25 cellular contexts compared by ENCODE assay signal in the genomic region with DNA sequence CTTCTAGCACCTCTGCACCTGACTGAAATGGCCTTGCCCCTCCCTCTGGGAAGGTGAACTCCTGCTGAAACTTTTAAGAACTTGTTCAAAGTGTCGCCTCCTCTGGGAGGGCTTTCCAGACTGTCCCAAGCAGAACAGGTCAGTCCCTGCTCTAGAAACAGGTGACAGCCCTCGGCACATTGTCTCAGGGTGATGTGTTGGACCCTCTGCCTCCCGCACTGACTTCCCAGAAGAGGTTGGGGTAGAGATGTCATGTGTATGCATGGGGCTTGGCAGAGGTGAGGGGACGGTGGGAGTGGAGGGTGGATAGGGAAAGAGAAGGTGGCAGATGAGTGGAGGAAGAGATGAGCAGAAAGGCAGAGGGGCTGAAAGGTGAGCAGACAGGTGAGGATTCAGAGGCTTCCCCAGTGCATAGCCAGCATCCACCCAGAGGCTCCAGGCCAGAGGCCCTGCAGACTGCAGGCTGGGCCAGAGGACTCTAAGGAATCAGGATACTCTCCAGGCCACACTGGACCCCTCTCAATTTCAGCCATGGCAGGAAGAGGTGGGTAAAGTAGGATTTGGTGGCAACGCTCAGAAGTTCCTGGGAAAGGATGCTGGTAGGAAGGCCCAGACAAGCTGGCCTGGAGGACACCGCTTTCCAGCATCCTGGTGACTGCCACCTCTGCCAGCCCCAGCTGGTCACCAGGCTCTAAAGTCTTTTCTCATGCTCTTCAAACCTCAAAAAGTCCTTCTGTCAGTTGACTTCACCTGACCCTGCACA. TPM values are rescaled to one million over a fixed set of nuclear protein-coding genes. Genes with fewer than 3 reads are reported as not detected.
DNase-seq lines count a peak whose midpoint lies in the region; ATAC-seq, FAIRE-seq and TF ChIP-seq lines count a peak whose summit lies in the region.
"Had no signal": no experiment of that assay in that cellular context is flagged by ENCODE, and none has a peak within 500 bp of the region (broad histone marks: within the 10 kb centered on the region; RNA-seq: fewer than 3 reads in every experiment).

No MANE protein-coding gene starts in this region.

- peak overlapping the region; percentile 8; the same call in 1 of the 2 replicates for H4K8ac ChIP-seq in H1 (ENCODE audit: extremely low read depth, insufficient read depth, low read length)

- TF ChIP-seq EP300 in H1 (IDR thresholded peaks at IDR 0.05; ENCODE audit: borderline replicate concordance in 1 of 2, low read depth in 2 of 2, low read length in 2 of 2): no peak
- TF ChIP-seq EP300 in sigmoid colon (IDR thresholded peaks at IDR 0.05): no peak

- H3K14ac ChIP-seq in H1 (ENCODE audit: insufficient read length): no peak overlapping the region

- no peak overlapping the region for H2BK5ac ChIP-seq in H1 (ENCODE audit: low read depth, low read length)

- ATAC-seq in GM18907 (IDR thresholded peaks at IDR 0.05; ENCODE audit: unreplicated experiment): no peak
- ATAC-seq: activated CD4-positive, alpha-beta T cell treated with anti-CD3 and anti-CD28 coated beads for 36 hours; HepG2; T-cell had no signal

- H4K5ac ChIP-seq in H1 (ENCODE audit: insufficient read length, low read depth, low read length): no peak overlapping the region

- TF ChIP-seq POLR2A in H1 (IDR thresholded peaks at IDR 0.05; ENCODE audit: control extremely low read depth in 1 of 2, low read depth in 2 of 2, low read length in 2 of 2) (no peak), sigmoid colon (IDR thresholded peaks at IDR 0.05) (no peak)

- no peak overlapping the region for H2AFZ ChIP-seq in H1 (ENCODE audit: low read length)

- peaks cover 2% of the 10 kb centered on the region for H3K27me3 Mint-ChIP-seq in activated T-helper 1 cell treated with anti-CD3 and anti-CD28 coated beads, Interleukin-12 subunit alpha, Interleukin-12 subunit beta, Interleukin-2, Interleukin-4 antibody, amounts not matched to agents 30 ng/mL and 10 ng/mL and 1 ng/mL, durations not matched to agents 14 hours and 24 hours and 36 hours (ENCODE audit: insufficient read depth)
- H3K27me3 Mint-ChIP-seq: activated CD4-positive, alpha-beta T cell treated with anti-CD3 and anti-CD28 coated beads for 36 hours; T-cell had no signal

- POLR2A ChIA-PET in H1 (lab: Charles Lee; ENCODE audit: partially characterized antibody): interaction anchor here (1.1 kb wide), 1 partner anchor 254 kb away, joined by 3 read pairs; no protein-coding TSS in a partner anchor

- H3K4me2 ChIP-seq in H1 (ENCODE audit: insufficient read depth in 1 of 2, low read depth in 2 of 2, low read length in 2 of 2): no peak overlapping the region

- 89% methylated on average over 6 of the region's 6 CpGs; no CpG with 5 or more reads in 1 of the 2 experiments for WGBS in H1 (ENCODE audit: extremely low coverage in 1 of 2, insufficient coverage in 1 of 2, insufficient read length in 1 of 2, insufficient replicate concordance in 2 of 2, low coverage in 1 of 2, low lambda C conversion rate in 2 of 2, missing lambda C conversion rate in 1 of 2), 2 experiments
- 93 to 95% methylated on average over 6 of the region's 6 CpGs for WGBS in sigmoid colon, 2 donors

- no peak overlapping the region for H3K9ac ChIP-seq in H1 (replicated peaks in 1 of 4; ENCODE audit: extremely low read depth in 1 of 4, low read depth in 3 of 4, low read length in 3 of 4)

- 0 out of 2 replicates have a peak overlapping the region, but pooled peaks have one; percentile 50 for H2BK12ac ChIP-seq in H1 (ENCODE audit: low read depth, low read length)

- no peak overlapping the region for H2BK20ac ChIP-seq in H1 (ENCODE audit: low read length)

- H3K23me2 ChIP-seq in H1 (ENCODE audit: low read depth, low read length): peaks cover 6% of the 10 kb centered on the region; the same call in 1 of the 2 replicates

- no peaks in the 10 kb centered on the region for H3K9me3 ChIP-seq in H1 (ENCODE audit: insufficient read depth in 2 of 2, low read depth in 1 of 2, low read length in 1 of 2)
- no peaks in the 10 kb centered on the region for H3K9me3 ChIP-seq in sigmoid colon
- H3K9me3 ChIP-seq: lower lobe of right lung, tibial nerve had no signal

- no peak overlapping the region for H3K23ac ChIP-seq in H1 (ENCODE audit: insufficient read length)

- peaks cover 0 to 4% (median 3%) of the 10 kb centered on the region in 4 experiments; a peak in 5 of 7 replicates for H3K27me3 ChIP-seq in H1 (replicated peaks in 1 of 4; ENCODE audit: control insufficient read depth in 3 of 4, extremely low read depth in 1 of 4, insufficient read depth in 3 of 4, low read length in 3 of 4)
- H3K27me3 ChIP-seq in sigmoid colon: no peaks in the 10 kb centered on the region
- H3K27me3 ChIP-seq: tibial nerve had no signal

- H4K20me1 ChIP-seq in H1 (replicated peaks in 1 of 2; ENCODE audit: control insufficient read depth in 1 of 2, insufficient read depth in 2 of 2, low read length in 2 of 2): peaks cover 0 to 8% of the 10 kb centered on the region in 2 experiments

- TF ChIP-seq RAD21 in H1 (IDR thresholded peaks at IDR 0.05 in 1 of 2, conservative IDR thresholded peaks at IDR 0.05 in 1 of 2; ENCODE audit: low read depth in 2 of 2, low read length in 2 of 2): no peak

- intact Hi-C loops in sigmoid colon (cut with DNase I): no loop called here
- intact Hi-C loops in activated T-helper 1 cell treated with anti-CD3 and anti-CD28 coated beads, Interleukin-12 subunit alpha, Interleukin-12 subunit beta, Interleukin-2, Interleukin-4 antibody, amounts not matched to agents 30 ng/mL and 10 ng/mL and 1 ng/mL, durations not matched to agents 14 hours and 24 hours and 36 hours (cut with micrococcal nuclease): no loop called here

- TF ChIP-seq CTCF in H1 (IDR thresholded peaks at IDR 0.05; ENCODE audit: control extremely low read depth in 1 of 3, insufficient read depth in 1 of 3, low read depth in 1 of 3, low read length in 3 of 3): no peak
- no peak for TF ChIP-seq CTCF in sigmoid colon (IDR thresholded peaks at IDR 0.05)

- no peak overlapping the region for H3K56ac ChIP-seq in H1 (replicated peaks; ENCODE audit: insufficient read length, low read depth, low read length)

- H3K79me1 ChIP-seq in H1 (ENCODE audit: low read depth, low read length): no peaks in the 10 kb centered on the region

- H4K91ac ChIP-seq in H1 (replicated peaks; ENCODE audit: insufficient read length, low read length): no peak overlapping the region

- peak; percentile 7 for DNase-seq in activated CD4-positive, alpha-beta T cell treated with anti-CD3 and anti-CD28 coated beads for 1 hour
- DNase-seq in activated CD4-positive, alpha-beta T cell treated with anti-CD3 and anti-CD28 coated beads for 48 hours: no peak
- peak; percentile 2 for DNase-seq in D341Med (ENCODE audit: low spot score)
- DNase-seq in H1 (ENCODE audit: low read depth in 1 of 2, low spot score in 2 of 2): peak in 1 of 2 experiments; percentile 40
- DNase-seq in sigmoid colon: peak; percentile 50
- DNase-seq in RKO (ENCODE audit: low spot score): no peak
- DNase-seq in activated T-helper 1 cell treated with anti-CD3 and anti-CD28 coated beads, Interleukin-12 subunit alpha, Interleukin-12 subunit beta, Interleukin-2, Interleukin-4 antibody, amounts not matched to agents 30 ng/mL and 10 ng/mL and 1 ng/mL, durations not matched to agents 14 hours and 24 hours and 36 hours (ENCODE audit: low spot score): no peak
- DNase-seq: 8988T; activated CD4-positive, alpha-beta T cell treated with anti-CD3 and anti-CD28 coated beads for 36 hours; caudate nucleus; DMS79 treated with DMSO at 0.1 percent for 48 hours; NCI-H1105; NCI-H345; NCI-H82; stimulated activated naive CD4-positive, alpha-beta T cell had no signal

- H2BK15ac ChIP-seq in H1 (ENCODE audit: low read length): 0 out of 2 replicates have a peak overlapping the region, but pooled peaks have one; percentile 25

- no peaks in the 10 kb centered on the region for H3K36me3 Mint-ChIP-seq in activated T-helper 1 cell treated with anti-CD3 and anti-CD28 coated beads, Interleukin-12 subunit alpha, Interleukin-12 subunit beta, Interleukin-2, Interleukin-4 antibody, amounts not matched to agents 30 ng/mL and 10 ng/mL and 1 ng/mL, durations not matched to agents 14 hours and 24 hours and 36 hours (ENCODE audit: low read depth)
- H3K36me3 Mint-ChIP-seq: activated naive CD4-positive, alpha-beta T cell treated with anti-CD3 and anti-CD28 coated beads, Interleukin-2, amount 10 ng/mL, durations not matched to agents 7 days and 5 days; T-cell had no signal

- no peak overlapping the region for H2BK120ac ChIP-seq in H1 (replicated peaks; ENCODE audit: low read depth, low read length)

- no peaks in the 10 kb centered on the region for H3K79me2 ChIP-seq in H1 (ENCODE audit: control insufficient read depth in 1 of 2, insufficient read depth in 2 of 2, low read length in 2 of 2)

- no peak overlapping the region for H3K27ac Mint-ChIP-seq in activated T-helper 1 cell treated with anti-CD3 and anti-CD28 coated beads, Interleukin-12 subunit alpha, Interleukin-12 subunit beta, Interleukin-2, Interleukin-4 antibody, amounts not matched to agents 30 ng/mL and 10 ng/mL and 1 ng/mL, durations not matched to agents 14 hours and 24 hours and 36 hours
- H3K27ac Mint-ChIP-seq: activated CD4-positive, alpha-beta T cell treated with anti-CD3 and anti-CD28 coated beads for 36 hours; activated naive CD4-positive, alpha-beta T cell treated with anti-CD3 and anti-CD28 coated beads, Interleukin-2, amount 10 ng/mL, durations not matched to agents 7 days and 5 days; T-cell had no signal

- no peak overlapping the region for H3K4me3 ChIP-seq in H1 (ENCODE audit: extremely low read depth in 1 of 4, insufficient read depth in 2 of 4, low read depth in 3 of 4, low read length in 4 of 4)
- H3K4me3 ChIP-seq in sigmoid colon: no peak overlapping the region
- H3K4me3 ChIP-seq: lower lobe of right lung, skin epidermis, tibial nerve had no signal

- H3K18ac ChIP-seq in H1 (ENCODE audit: extremely low read depth, low read length): no peak overlapping the region

- H3K4me1 ChIP-seq in H1 (replicated peaks in 1 of 4; ENCODE audit: control insufficient read depth in 3 of 4, insufficient read depth in 4 of 4, low read length in 3 of 4) (peaks cover 0 to 13% (median 3%) of the 10 kb centered on the region in 4 experiments; a peak in 5 of 7 replicates), sigmoid colon (peaks cover 0 to 24% (median 4%) of the 10 kb centered on the region in 4 donors)
- H3K4me1 ChIP-seq: lower lobe of right lung had no signal

- H3K27ac ChIP-seq in H1 (ENCODE audit: low read depth, low read length) (no peak overlapping the region), sigmoid colon (no peak overlapping the region)
- H3K27ac ChIP-seq: lower lobe of right lung, tibial nerve had no signal

- H3K36me3 ChIP-seq in H1 (ENCODE audit: control insufficient read depth in 2 of 4, insufficient read depth in 4 of 4, low read length in 3 of 4) (no peaks in the 10 kb centered on the region), sigmoid colon (no peaks in the 10 kb centered on the region)
- H3K36me3 ChIP-seq: lower lobe of right lung, tibial nerve had no signal

- no peak overlapping the region for H3K4ac ChIP-seq in H1 (replicated peaks; ENCODE audit: insufficient read length, low read depth, low read length)

- H3K4me3 Mint-ChIP-seq in activated T-helper 1 cell treated with anti-CD3 and anti-CD28 coated beads, Interleukin-12 subunit alpha, Interleukin-12 subunit beta, Interleukin-2, Interleukin-4 antibody, amounts not matched to agents 30 ng/mL and 10 ng/mL and 1 ng/mL, durations not matched to agents 14 hours and 24 hours and 36 hours: no peak overlapping the region
- H3K4me3 Mint-ChIP-seq: activated CD4-positive, alpha-beta T cell treated with anti-CD3 and anti-CD28 coated beads for 36 hours; activated naive CD4-positive, alpha-beta T cell treated with anti-CD3 and anti-CD28 coated beads, Interleukin-2, amount 10 ng/mL, durations not matched to agents 7 days and 5 days; T-cell had no signal

- H3K9me3 Mint-ChIP-seq in activated T-helper 1 cell treated with anti-CD3 and anti-CD28 coated beads, Interleukin-12 subunit alpha, Interleukin-12 subunit beta, Interleukin-2, Interleukin-4 antibody, amounts not matched to agents 30 ng/mL and 10 ng/mL and 1 ng/mL, durations not matched to agents 14 hours and 24 hours and 36 hours: no peaks in the 10 kb centered on the region
- H3K9me3 Mint-ChIP-seq: activated naive CD4-positive, alpha-beta T cell treated with anti-CD3 and anti-CD28 coated beads, Interleukin-2, amount 10 ng/mL, durations not matched to agents 7 days and 5 days; T-cell had no signal

- H3K4me1 Mint-ChIP-seq in activated T-helper 1 cell treated with anti-CD3 and anti-CD28 coated beads, Interleukin-12 subunit alpha, Interleukin-12 subunit beta, Interleukin-2, Interleukin-4 antibody, amounts not matched to agents 30 ng/mL and 10 ng/mL and 1 ng/mL, durations not matched to agents 14 hours and 24 hours and 36 hours (ENCODE audit: low read depth): no peaks in the 10 kb centered on the region
- H3K4me1 Mint-ChIP-seq: activated CD4-positive, alpha-beta T cell treated with anti-CD3 and anti-CD28 coated beads for 36 hours; activated naive CD4-positive, alpha-beta T cell treated with anti-CD3 and anti-CD28 coated beads, Interleukin-2, amount 10 ng/mL, durations not matched to agents 7 days and 5 days; T-cell had no signal

- H2AK5ac ChIP-seq in H1 (ENCODE audit: low read depth, low read length): no peak overlapping the region

- CTCF ChIA-PET in H1 (lab: Charles Lee; ENCODE audit: partially characterized antibody): interaction anchor here (0.6 to 5.5 kb wide), 14 partner anchors 12 to 1121 kb away, joined by 3 to 22 read pairs (median 4); partner anchors contain the start of gene RUFY4

- no peak for FAIRE-seq in H1 (lab: Jason Lieb, UNC)
- FAIRE-seq: HepG2 had no signal

RNA-seq across cellular contexts. Expression of gene TNS1, which starts 24.8 kb away (rescaled TPM):
- 4.8 and 5.1 TPM in 2 replicates for total RNA-seq in H1 (2021; fragmentation: NEBNext Ultra II Directional; extraction: Animal tissue kit (Norgen Biotek cat#: 25700))
- 1.5 and 1.9 TPM in 2 replicates for polyA plus RNA-seq in H1 (2011; rRNA removed)
- 1.3 TPM for polyA plus RNA-seq in H1 (2011; cell fraction: cytosol; rRNA removed)
- polyA plus RNA-seq in H1 (2011; cell fraction: nucleus; rRNA removed): 7.3 TPM
- polyA plus RNA-seq in H1 (2012, experiment 1 of 2): 2.0 to 2.7 TPM (median 2.3 TPM) in 4 replicates
- polyA plus RNA-seq in H1 (2012, experiment 2 of 2): 1.1 TPM
- 1.9 TPM for polyA plus RNA-seq in H1 (2013, experiment 1 of 2)
- 2.0 TPM for polyA plus RNA-seq in H1 (2013, experiment 2 of 2)
- 11.6 and 19.6 TPM in 2 replicates for polyA minus RNA-seq in H1 (2011; rRNA and poly(A)+ RNA removed)
- 4.1 TPM for polyA minus RNA-seq in H1 (2011; cell fraction: cytosol; rRNA and poly(A)+ RNA removed)
- 15.0 TPM for polyA minus RNA-seq in H1 (2011; cell fraction: nucleus; rRNA and poly(A)+ RNA removed)
- 1,000 to 10,000 TPM in 2 of 4 donors, 100 to 1,000 TPM in 2; 444 to 1,607 (median 968) TPM for total RNA-seq in sigmoid colon
- polyA plus RNA-seq in sigmoid colon: 10 to 100 TPM in 2 of 3 donors, 1 to 10 TPM in 1; 3.7 to 57.2 (median 13.8) TPM
- 0.41 and 1.1 TPM in 2 replicates for total RNA-seq in activated T-helper 1 cell treated with anti-CD3 and anti-CD28 coated beads, Interleukin-12 subunit alpha, Interleukin-12 subunit beta, Interleukin-2, Interleukin-4 antibody, amounts not matched to agents 30 ng/mL and 10 ng/mL and 1 ng/mL, durations not matched to agents 14 hours and 24 hours and 36 hours

RNA-seq across cellular contexts. Expression of gene RUFY4, which starts 41.4 kb away (rescaled TPM):
- total RNA-seq in H1 (2021; fragmentation: NEBNext Ultra II Directional; extraction: Animal tissue kit (Norgen Biotek cat#: 25700)): 0.32 TPM in 1 of 2 replicates, not detected in the other
- polyA plus RNA-seq in H1 (2011; rRNA removed) (0.38 and 0.66 TPM in 2 replicates), sigmoid colon (under 1 TPM in 1 of 3 donors, not detected in 2; 0.73 TPM)
- polyA plus RNA-seq in H1 (2011; cell fraction: cytosol; rRNA removed): 1.0 TPM
- polyA plus RNA-seq in H1 (2011; cell fraction: nucleus; rRNA removed): 3.6 TPM
- polyA plus RNA-seq in H1 (2012, experiment 1 of 2): 0.32 to 1.1 TPM (median 0.71 TPM) in 4 replicates
- not detected for polyA plus RNA-seq in H1 (2012, experiment 2 of 2)
- polyA plus RNA-seq in H1 (2013, experiment 1 of 2): 0.30 TPM
- 0.11 TPM for polyA plus RNA-seq in H1 (2013, experiment 2 of 2)
- polyA minus RNA-seq in H1 (2011; rRNA and poly(A)+ RNA removed): 0.51 and 1.2 TPM in 2 replicates
- polyA minus RNA-seq in H1 (2011; cell fraction: cytosol; rRNA and poly(A)+ RNA removed): not detected
- 1.5 TPM for polyA minus RNA-seq in H1 (2011; cell fraction: nucleus; rRNA and poly(A)+ RNA removed)
- total RNA-seq in sigmoid colon: under 1 TPM in 2 of 4 donors, not detected in 2; 0.16 to 0.55 TPM
- total RNA-seq in activated T-helper 1 cell treated with anti-CD3 and anti-CD28 coated beads, Interleukin-12 subunit alpha, Interleukin-12 subunit beta, Interleukin-2, Interleukin-4 antibody, amounts not matched to agents 30 ng/mL and 10 ng/mL and 1 ng/mL, durations not matched to agents 14 hours and 24 hours and 36 hours: 0.64 and 0.67 TPM in 2 replicates
- total RNA-seq: dermis microvascular lymphatic vessel endothelial cell, H4, HepG2, lower lobe of right lung, pulmonary artery endothelial cell, tibial nerve had no signal
- polyA plus RNA-seq: HepG2 had no signal

Comparison
In these comparisons a context has a peak if more than half of its experiments do, and no peak if none do; other contexts are left out.
1. DNase-seq: peak in activated CD4-positive, alpha-beta T cell treated with anti-CD3 and anti-CD28 coated beads for 1 hour (single experiment), D341Med (single experiment) and sigmoid colon (single experiment); none in activated CD4-positive, alpha-beta T cell treated with anti-CD3 and anti-CD28 coated beads for 48 hours (single experiment), RKO (single experiment) and activated T-helper 1 cell treated with anti-CD3 and anti-CD28 coated beads, Interleukin-12 subunit alpha, Interleukin-12 subunit beta, Interleukin-2, Interleukin-4 antibody, amounts not matched to agents 30 ng/mL and 10 ng/mL and 1 ng/mL, durations not matched to agents 14 hours and 24 hours and 36 hours (single experiment).
2. RNA of gene TNS1, which starts 24.8 kb away (total RNA-seq): 444 to 1,607 TPM in sigmoid colon; 4.8 to 5.1 TPM in H1 and 0.41 to 1.1 TPM in activated T-helper 1 cell treated with anti-CD3 and anti-CD28 coated beads, Interleukin-12 subunit alpha, Interleukin-12 subunit beta, Interleukin-2, Interleukin-4 antibody, amounts not matched to agents 30 ng/mL and 10 ng/mL and 1 ng/mL, durations not matched to agents 14 hours and 24 hours and 36 hours; every median in the first group is over 10 times any median in the second.